8 cellular contexts compared by ENCODE assay signal in genomic region chr17:50079334-50080095, GRCh38. TPM values are rescaled to one million over a fixed set of nuclear protein-coding genes. Genes with fewer than 3 reads are reported as not detected.
DNase-seq lines count a peak whose midpoint lies in the region; ATAC-seq, FAIRE-seq and TF ChIP-seq lines count a peak whose summit lies in the region.

No MANE protein-coding gene starts in this region.

- peak; percentile 98 for TF ChIP-seq CTCF in Calu3 (IDR thresholded peaks at IDR 0.05; ENCODE audit: unreplicated experiment)
- peak in 4 of 6 experiments; percentile 30 to 51 (median 42) for TF ChIP-seq CTCF in adrenal gland (IDR thresholded peaks at IDR 0.05)

- peak; percentile 86 for DNase-seq in Calu3
- peak; percentile 93 for DNase-seq in Karpas-422
- peak in 2 of 7 donors; percentile 47 to 52 for DNase-seq in adrenal gland
- DNase-seq in kidney glomerular epithelial cell (lab: John Stamatoyannopoulos, UW), result peak; percentile 13
- DNase-seq in H54 (ENCODE audit: insufficient read length, low spot score), result no peak

- no TSS peak for BruUV-seq in Calu3 (replicated peaks; lab: Mats Ljungman, UMichigan)

- no peaks in the 10 kb centered on the region for H3K9me3 Mint-ChIP-seq in Calu3 (ENCODE audit: low read depth, unreplicated experiment)

- no peak overlapping the region for H3K4me2 ChIP-seq in Karpas-422 (ENCODE audit: low read depth, low read length, poor library complexity, severe bottlenecking)

- no peak for ATAC-seq in HG02763 (IDR thresholded peaks at IDR 0.05; ENCODE audit: unreplicated experiment)
- no peak for ATAC-seq in HG03520 (IDR thresholded peaks at IDR 0.05; ENCODE audit: unreplicated experiment)
- ATAC-seq in HG02759 (IDR thresholded peaks at IDR 0.05; ENCODE audit: unreplicated experiment), result no peak

- no peak overlapping the region for H2AFZ ChIP-seq in Karpas-422 (ENCODE audit: low read length)

- H3K27ac ChIP-seq in Karpas-422 (ENCODE audit: low read length) (no peak overlapping the region), adrenal gland (peak overlapping the region in 1 of 5 donors; percentile 14)

- H3K4me3 Mint-ChIP-seq in Calu3 (ENCODE audit: low read depth, unreplicated experiment), result no peak overlapping the region

- H3K27me3 ChIP-seq in Karpas-422 (ENCODE audit: low read length) (no peaks in the 10 kb centered on the region), adrenal gland (no peaks in the 10 kb centered on the region)

- peaks cover 5% of the 10 kb centered on the region for H3K4me1 ChIP-seq in Karpas-422 (ENCODE audit: low read length)
- no peaks in the 10 kb centered on the region for H3K4me1 ChIP-seq in adrenal gland (replicated peaks in 1 of 2)

- H3K4me3 ChIP-seq in Karpas-422 (ENCODE audit: low read length), result no peak overlapping the region
- H3K4me3 ChIP-seq in adrenal gland, result no peak overlapping the region

- no peaks in the 10 kb centered on the region; the same call in 1 of the 2 replicates for H4K20me1 ChIP-seq in Karpas-422 (ENCODE audit: insufficient read depth, low read depth, low read length)

- no peaks in the 10 kb centered on the region for H3K9me2 ChIP-seq in Karpas-422 (replicated peaks; ENCODE audit: insufficient read depth, low read length)

- no peak for FAIRE-seq in H54 (lab: Jason Lieb, UNC)

- 82 to 90% (median 88%) methylated on average over 11 to 12 of the region's 12 CpGs for WGBS in adrenal gland, 4 donors

- H3K36me3 ChIP-seq in Karpas-422 (ENCODE audit: insufficient read depth, low read length), result no peaks in the 10 kb centered on the region
- peaks cover 0 to 72% of the 10 kb centered on the region in 2 donors for H3K36me3 ChIP-seq in adrenal gland (replicated peaks in 1 of 2)

- intact Hi-C loops in Calu3 (cut with micrococcal nuclease; ENCODE audit: unreplicated experiment) (loop anchor here (10.0 kb wide), 1 partner anchor 195 kb away; no protein-coding TSS in a partner anchor), adrenal gland (cut with DNase I) (no loop called here)

- H3K9me3 ChIP-seq in Karpas-422 (ENCODE audit: low read length) (no peaks in the 10 kb centered on the region), adrenal gland (replicated peaks in 1 of 3) (no peaks in the 10 kb centered on the region)

- no peaks in the 10 kb centered on the region for H3K79me2 ChIP-seq in Karpas-422 (ENCODE audit: low read length)

- H3K36me3 Mint-ChIP-seq in Calu3 (ENCODE audit: insufficient read depth, unreplicated experiment), result peaks cover 98% of the 10 kb centered on the region

- H3K4me1 Mint-ChIP-seq in Calu3 (ENCODE audit: low read depth, unreplicated experiment), result peaks cover 36% of the 10 kb centered on the region

- H3K27me3 Mint-ChIP-seq in Calu3 (ENCODE audit: unreplicated experiment), result no peaks in the 10 kb centered on the region

- no peak overlapping the region for H3K9ac ChIP-seq in Karpas-422 (ENCODE audit: low read length)

- peak overlapping the region; percentile 20 for H3K27ac Mint-ChIP-seq in Calu3 (ENCODE audit: unreplicated experiment)

- CTCF ChIA-PET in Calu3 (lab: Charles Lee), result interaction anchor here (0.7 to 1.7 kb wide), 11 partner anchors 10 to 81 kb away, joined by 3 to 31 read pairs (median 6); partner anchors contain the start of genes ITGA3 and PDK2

- TF ChIP-seq POLR2A in adrenal gland (IDR thresholded peaks at IDR 0.05), result no peak
- no peak for TF ChIP-seq POLR2A in H54 (IDR thresholded peaks at IDR 0.05; ENCODE audit: low read depth, low read length)

RNA-seq across cellular contexts. Expression of gene PDK2, which starts 15.6 kb away (rescaled TPM):
- 29.5 and 39.1 TPM in 2 replicates for total RNA-seq in Calu3 (2022)
- not detected in 2 replicates for total RNA-seq in Karpas-422 (2014; rRNA removed; shearing (Covaris generic); ENCODE audit: low replicate concordance)
- 100 to 1,000 TPM in 7 of 8 donors, 10 to 100 TPM in 1; 98.9 to 225 (median 137) TPM for total RNA-seq in adrenal gland
- polyA plus RNA-seq in adrenal gland, result 100 to 1,000 TPM in 1 of 3 donors, 10 to 100 TPM in 2; 48.5 to 110 (median 59.7) TPM

RNA-seq across cellular contexts. Expression of gene ITGA3, which starts 23.6 kb away (rescaled TPM):
- total RNA-seq in Calu3 (2022) (539 and 709 TPM in 2 replicates), adrenal gland (100 to 1,000 TPM in 7 of 8 donors, 10 to 100 TPM in 1; 31.4 to 206 (median 134) TPM)
- 1.0 and 1.6 TPM in 2 replicates for total RNA-seq in Karpas-422 (2014; rRNA removed; shearing (Covaris generic); ENCODE audit: low replicate concordance)
- 100 to 1,000 TPM in 2 of 3 donors, 10 to 100 TPM in 1; 20.9 to 164 (median 116) TPM for polyA plus RNA-seq in adrenal gland

RNA-seq across cellular contexts. Expression of gene SAMD14, which starts 50.4 kb away (rescaled TPM):
- total RNA-seq in Calu3 (2022) (not detected in 2 replicates), adrenal gland (10 to 100 TPM in 1 of 8 donors, 1 to 10 TPM in 7; 1.3 to 12.6 (median 4.0) TPM)
- not detected in 2 replicates for total RNA-seq in Karpas-422 (2014; rRNA removed; shearing (Covaris generic); ENCODE audit: low replicate concordance)
- 10 to 100 TPM in 1 of 3 donors, 1 to 10 TPM in 2; 1.1 to 11.0 (median 3.0) TPM for polyA plus RNA-seq in adrenal gland

Comparison
In these comparisons a context has a peak if more than half of its experiments do, and no peak if none do; other contexts are left out.
1. RNA of gene PDK2, which starts 15.6 kb away (total RNA-seq): 98.9 to 225 TPM in adrenal gland and 29.5 to 39.1 TPM in Calu3; not detected in Karpas-422; every median in the first group is over 10 times any median in the second.
2. RNA of gene ITGA3, which starts 23.6 kb away (total RNA-seq): 539 to 709 TPM in Calu3 and 31.4 to 206 TPM in adrenal gland; 1.0 to 1.6 TPM in Karpas-422; every median in the first group is over 10 times any median in the second.